In genomic region chr6:816510-817084, GRCh38 we compare ENCODE assay signal across 12 cellular contexts.
DNase-seq lines count a peak whose midpoint lies in the region; ATAC-seq, FAIRE-seq and TF ChIP-seq lines count a peak whose summit lies in the region.
"Had no signal": no experiment of that assay in that cellular context is flagged by ENCODE, and none has a peak within 500 bp of the region (broad histone marks: within the 10 kb centered on the region; RNA-seq: fewer than 3 reads in every experiment).

No MANE protein-coding gene starts in this region.

- no peak for FAIRE-seq in small intestine (lab: Jason Lieb, UNC)
- FAIRE-seq: colon, GM18507 had no signal

- no peak for TF ChIP-seq CTCF in neutrophil (IDR thresholded peaks at IDR 0.05)

- WGBS in small intestine, 3 donors: 70 to 85% (median 73%) methylated on average over 11 of the region's 11 CpGs

- ATAC-seq in GM21390 (IDR thresholded peaks at IDR 0.05; ENCODE audit: unreplicated experiment) (no peak), GM21825 (IDR thresholded peaks at IDR 0.05; ENCODE audit: unreplicated experiment) (no peak), GM18873 (IDR thresholded peaks at IDR 0.05; ENCODE audit: low FRiP score, unreplicated experiment) (no peak)
- ATAC-seq: sciatic nerve had no signal

- H3K4me1 ChIP-seq in neutrophil (ENCODE audit: control insufficient read depth in 1 of 2, insufficient read depth in 1 of 2, low read depth in 1 of 2, low read length in 1 of 2): peaks cover 11 to 24% of the 10 kb centered on the region in 2 experiments
- H3K4me1 ChIP-seq in small intestine (ENCODE audit: control insufficient read depth in 2 of 2, insufficient read depth in 1 of 2, low read depth in 1 of 2, low read length in 1 of 2): peaks cover 0 to 3% of the 10 kb centered on the region in 2 donors

- H3K36me3 ChIP-seq in neutrophil: no peaks in the 10 kb centered on the region
- no peaks in the 10 kb centered on the region for H3K36me3 ChIP-seq in small intestine (ENCODE audit: control insufficient read depth in 2 of 2, insufficient read depth in 2 of 2, low read length in 2 of 2)

- peaks cover 24% of the 10 kb centered on the region for H3K27me3 ChIP-seq in neutrophil
- H3K27me3 ChIP-seq in small intestine (ENCODE audit: control insufficient read depth in 2 of 2, insufficient read depth in 2 of 2, low read length in 2 of 2): no peaks in the 10 kb centered on the region

- DNase-seq in activated T-cell treated with anti-CD3 and anti-CD28 coated beads for 48 hours (ENCODE audit: low read depth) (peak; percentile 49), activated T-cell treated with anti-CD3 and anti-CD28 coated beads for 4 hours (no peak), small intestine (no peak)
- DNase-seq in activated CD8-positive, alpha-beta memory T cell treated with anti-CD3 and anti-CD28 coated beads, Interleukin-2, amount 50 U/mL, for 48 hours: peak; percentile 67
- DNase-seq: NCI-H1694 treated with DMSO at 0.1 percent for 48 hours had no signal

- H3K27ac ChIP-seq in neutrophil: peak overlapping the region; percentile 47
- no peak overlapping the region for H3K27ac ChIP-seq in small intestine (ENCODE audit: low read depth in 1 of 2, low read length in 1 of 2)

- H3K9me3 ChIP-seq in neutrophil: no peaks in the 10 kb centered on the region
- no peaks in the 10 kb centered on the region for H3K9me3 ChIP-seq in small intestine (ENCODE audit: control insufficient read depth, low read depth)

- H3K4me3 ChIP-seq in neutrophil (ENCODE audit: low read depth in 1 of 2, low read length in 1 of 2): peak overlapping the region in 1 of 2 experiments; percentile 22
- no peak overlapping the region for H3K4me3 ChIP-seq in small intestine (ENCODE audit: low read depth in 1 of 2, low read length in 2 of 2)

Comparison
In these comparisons a context has a peak if more than half of its experiments do, and no peak if none do; other contexts are left out.
1. DNase-seq: peak in activated T-cell treated with anti-CD3 and anti-CD28 coated beads for 48 hours (single experiment) and activated CD8-positive, alpha-beta memory T cell treated with anti-CD3 and anti-CD28 coated beads, Interleukin-2, amount 50 U/mL, for 48 hours (single experiment); none in activated T-cell treated with anti-CD3 and anti-CD28 coated beads for 4 hours (single experiment) and small intestine (single experiment).